9 cellular contexts compared by ENCODE assay signal in genomic region chr11:12802418-12803085, GRCh38.
DNase-seq lines count a peak whose midpoint lies in the region; FAIRE-seq and TF ChIP-seq lines count a peak whose summit lies in the region.
"Had no signal": no experiment of that assay in that cellular context is flagged by ENCODE, and none has a peak within 500 bp of the region (broad histone marks: within the 10 kb centered on the region; RNA-seq: fewer than 3 reads in every experiment).

No MANE protein-coding gene starts in this region.

- WGBS in adrenal gland, 4 donors = 57 to 75% (median 64%) methylated on average over 14 to 16 of the region's 16 CpGs
- 28 to 36% methylated on average over 7 to 16 of the region's 16 CpGs for WGBS in transverse colon (ENCODE audit: low coverage in 1 of 2), 2 donors

- in situ Hi-C loops in transverse colon (cut with MboI; ENCODE audit: low pct_ligation_motif_present in 1 of 4, low pct_unique_long_range_greater_than_20kb in 1 of 4, low sequenced_read_pairs in 3 of 4) = no loop called here

- H3K27ac ChIP-seq in adrenal gland (peak overlapping the region in 1 of 5 donors; percentile 27), keratinocyte (ENCODE audit: control insufficient read depth, insufficient read depth, low read length) (peak overlapping the region; percentile 95), transverse colon (peak overlapping the region; percentile 82 to 85 (median 84))

- H3K9ac ChIP-seq in keratinocyte (ENCODE audit: control insufficient read depth, extremely low read depth, insufficient read depth, low read length) = peak overlapping the region; percentile 80

- H2AFZ ChIP-seq in keratinocyte (ENCODE audit: control insufficient read depth, low read length) = no peak overlapping the region

- no peaks in the 10 kb centered on the region for H3K36me3 ChIP-seq in adrenal gland (replicated peaks in 1 of 2)
- peaks cover 0 to 3% of the 10 kb centered on the region in 2 experiments for H3K36me3 ChIP-seq in keratinocyte (ENCODE audit: control insufficient read depth in 2 of 2, extremely low read depth in 1 of 2, insufficient read depth in 2 of 2, low read length in 2 of 2)
- H3K36me3 ChIP-seq in transverse colon = no peaks in the 10 kb centered on the region

- TF ChIP-seq EP300 in transverse colon (IDR thresholded peaks at IDR 0.05; ENCODE audit: low read depth) = peak; percentile 53

- H4K20me1 ChIP-seq in keratinocyte (ENCODE audit: control insufficient read depth, extremely low read depth, insufficient read depth, low read length) = peaks cover 4% of the 10 kb centered on the region

- no peak overlapping the region for H3K4me3 ChIP-seq in adrenal gland
- H3K4me3 ChIP-seq in keratinocyte (ENCODE audit: control insufficient read depth in 2 of 3, extremely low read depth in 1 of 3, insufficient read depth in 2 of 3, low read depth in 1 of 3, low read length in 3 of 3) = peak overlapping the region in 2 of 3 experiments; percentile 19 to 29
- no peak overlapping the region for H3K4me3 ChIP-seq in transverse colon

- peak; percentile 92 for FAIRE-seq in keratinocyte (lab: Jason Lieb, UNC)
- no peak for FAIRE-seq in GM12891 (lab: Jason Lieb, UNC)

- peaks cover 66% of the 10 kb centered on the region for H3K79me2 ChIP-seq in keratinocyte (ENCODE audit: control insufficient read depth, insufficient read depth, low read length)

- no peaks in the 10 kb centered on the region for H3K9me3 ChIP-seq in adrenal gland (replicated peaks in 1 of 3)
- H3K9me3 ChIP-seq in keratinocyte (ENCODE audit: control insufficient read depth, low read depth, low read length) = no peaks in the 10 kb centered on the region
- H3K9me3 ChIP-seq in transverse colon = no peaks in the 10 kb centered on the region

- H3K4me2 ChIP-seq in keratinocyte (ENCODE audit: control insufficient read depth, extremely low read depth, insufficient read depth, low read depth, low read length) = peak overlapping the region; percentile 87

- TF ChIP-seq POLR2A in adrenal gland (IDR thresholded peaks at IDR 0.05) (no peak), transverse colon (IDR thresholded peaks at IDR 0.05) (no peak), GM12891 (IDR thresholded peaks at IDR 0.05; ENCODE audit: low read depth, low read length) (no peak)

- TF ChIP-seq CTCF in adrenal gland (IDR thresholded peaks at IDR 0.05) = no peak
- TF ChIP-seq CTCF in keratinocyte (optimal IDR thresholded peaks at IDR 0.05 in 1 of 3, IDR thresholded peaks at IDR 0.05 in 1 of 3, conservative IDR thresholded peaks at IDR 0.05 in 1 of 3; ENCODE audit: extremely low read depth in 1 of 3, insufficient read depth in 2 of 3, low read length in 3 of 3) = no peak
- no peak for TF ChIP-seq CTCF in transverse colon (IDR thresholded peaks at IDR 0.05)

- intact Hi-C loops in adrenal gland (cut with DNase I) = no loop called here
- intact Hi-C loops in transverse colon (cut with DNase I; ENCODE audit: low total_unique reads) = no loop called here

- peaks cover 18% of the 10 kb centered on the region for H3K9me1 ChIP-seq in keratinocyte (ENCODE audit: control insufficient read depth, extremely low read depth, insufficient read depth, low read length)

- H3K4me1 ChIP-seq in adrenal gland (replicated peaks in 1 of 2) (peaks cover 0 to 24% of the 10 kb centered on the region in 2 donors), keratinocyte (ENCODE audit: control insufficient read depth, extremely low read depth, insufficient read depth, low read length) (peaks cover 80% of the 10 kb centered on the region), transverse colon (peaks cover 39 to 64% (median 51%) of the 10 kb centered on the region in 4 donors)

- H3K27me3 ChIP-seq in adrenal gland = no peaks in the 10 kb centered on the region
- no peaks in the 10 kb centered on the region for H3K27me3 ChIP-seq in keratinocyte (ENCODE audit: control insufficient read depth, extremely low read depth, insufficient read depth, low read length)
- no peaks in the 10 kb centered on the region for H3K27me3 ChIP-seq in transverse colon

- DNase-seq in AG08396 (ENCODE audit: low spot score) (peak; percentile 48), NCI-H1092 treated with DMSO at 0.1 percent for 48 hours (lab: John Stamatoyannopoulos, UW) (peak; percentile 100), adrenal gland (peak; percentile 35 to 83 (median 61)), keratinocyte (ENCODE audit: low read depth, low spot score) (peak; percentile 92), transverse colon (peak; percentile 84), GM12891 (ENCODE audit: insufficient read length, low spot score) (no peak), CD1c-positive myeloid dendritic cell (ENCODE audit: extremely low spot score) (no peak)
- no peak for DNase-seq in activated CD8-positive, alpha-beta memory T cell treated with anti-CD3 and anti-CD28 coated beads, Interleukin-2, amount 50 U/mL, for 48 hours
- DNase-seq: activated B cell treated with CpG ODN at 0.5 μM for 24 hours had no signal

- dilution Hi-C loops in keratinocyte (cut with MboI; ENCODE audit: extremely low pct_ligation_motif_present, low sequenced_read_pairs) = no loop called here

TF ChIP-seq in GM12891, 5 proteins besides CTCF, POLR2A, EP300 and RAD21:
- TF ChIP-seq TAF1 (IDR thresholded peaks at IDR 0.05; ENCODE audit: low read depth, low read length) = no peak
- no peak for TF ChIP-seq SPI1 (IDR thresholded peaks at IDR 0.05; ENCODE audit: low read depth, low read length)
- TF ChIP-seq POLR2AphosphoS5 (IDR thresholded peaks at IDR 0.05; ENCODE audit: low read depth, low read length) = no peak
- TF ChIP-seq PAX5 (IDR thresholded peaks at IDR 0.05; ENCODE audit: insufficient read depth, low read length, severe bottlenecking) = no peak
- no peak for TF ChIP-seq POU2F2 (IDR thresholded peaks at IDR 0.05; ENCODE audit: low read depth, low read length)

Comparison
In these comparisons a context has a peak if more than half of its experiments do, and no peak if none do; other contexts are left out.
1. DNase-seq: peak in AG08396 (single experiment), NCI-H1092 treated with DMSO at 0.1 percent for 48 hours (single experiment), adrenal gland (7 of 7), keratinocyte (single experiment) and transverse colon (single experiment); none in GM12891 (single experiment), activated CD8-positive, alpha-beta memory T cell treated with anti-CD3 and anti-CD28 coated beads, Interleukin-2, amount 50 U/mL, for 48 hours (single experiment) and CD1c-positive myeloid dendritic cell (single experiment).
2. H3K4me3 ChIP-seq: peak in keratinocyte (2 of 3); none in adrenal gland (0 of 4) and transverse colon (0 of 4).